Comparison of ENCODE assay signal across 8 cellular contexts in genomic region chr2:118865106-118865505, GRCh38. TPM values are rescaled to one million over a fixed set of nuclear protein-coding genes. Genes with fewer than 3 reads are reported as not detected.
DNase-seq lines count a peak whose midpoint lies in the region; ATAC-seq and TF ChIP-seq lines count a peak whose summit lies in the region.

No MANE protein-coding gene starts in this region.

- ATAC-seq in CD4-positive, alpha-beta T cell (ENCODE audit: poor library complexity), result peak; percentile 73
- ATAC-seq in GM18861 (IDR thresholded peaks at IDR 0.05; ENCODE audit: unreplicated experiment) (peak; percentile 93), HG02938 (IDR thresholded peaks at IDR 0.05; ENCODE audit: unreplicated experiment) (peak; percentile 99), WTC11 (peak; percentile 97), left ventricle myocardium superior (peak; percentile 74)
- peak; percentile 83 for ATAC-seq in stimulated activated memory B cell treated with anti-CD40 and anti-IgM and Interleukin-4, amounts not matched to agents 10 μg/mL and 1 μg/mL and 100 μg/mL, for 72 hours

- H3K27ac Mint-ChIP-seq in CD4-positive, alpha-beta T cell, result no peak overlapping the region
- H3K27ac Mint-ChIP-seq in WTC11, result no peak overlapping the region
- H3K27ac Mint-ChIP-seq in stimulated activated memory B cell treated with anti-CD40 and anti-IgM and Interleukin-4, amounts not matched to agents 10 μg/mL and 1 μg/mL and 100 μg/mL, for 72 hours, result no peak overlapping the region

- no peaks in the 10 kb centered on the region for H3K36me3 Mint-ChIP-seq in CD4-positive, alpha-beta T cell (ENCODE audit: low read depth)
- H3K36me3 Mint-ChIP-seq in WTC11, result no peaks in the 10 kb centered on the region
- no peaks in the 10 kb centered on the region for H3K36me3 Mint-ChIP-seq in stimulated activated memory B cell treated with anti-CD40 and anti-IgM and Interleukin-4, amounts not matched to agents 10 μg/mL and 1 μg/mL and 100 μg/mL, for 72 hours

- no peak overlapping the region for H3K4me3 Mint-ChIP-seq in CD4-positive, alpha-beta T cell
- H3K4me3 Mint-ChIP-seq in WTC11, result no peak overlapping the region
- H3K4me3 Mint-ChIP-seq in stimulated activated memory B cell treated with anti-CD40 and anti-IgM and Interleukin-4, amounts not matched to agents 10 μg/mL and 1 μg/mL and 100 μg/mL, for 72 hours, result no peak overlapping the region

- intact Hi-C loops in CD4-positive, alpha-beta T cell (cut with DNase I, micrococcal nuclease), result loop anchor here (2.0 to 5.0 kb wide), 3 partner anchors 642 to 833 kb away; no protein-coding TSS in a partner anchor
- intact Hi-C loops in left ventricle myocardium superior (cut with micrococcal nuclease), result no loop called here

- peaks cover 56% of the 10 kb centered on the region for H3K27me3 Mint-ChIP-seq in CD4-positive, alpha-beta T cell
- peaks cover 34% of the 10 kb centered on the region for H3K27me3 Mint-ChIP-seq in WTC11 (ENCODE audit: low read depth)
- peaks cover 45% of the 10 kb centered on the region for H3K27me3 Mint-ChIP-seq in stimulated activated memory B cell treated with anti-CD40 and anti-IgM and Interleukin-4, amounts not matched to agents 10 μg/mL and 1 μg/mL and 100 μg/mL, for 72 hours

- H3K4me1 Mint-ChIP-seq in CD4-positive, alpha-beta T cell (ENCODE audit: low read depth), result no peaks in the 10 kb centered on the region
- peaks cover 16% of the 10 kb centered on the region for H3K4me1 Mint-ChIP-seq in WTC11
- H3K4me1 Mint-ChIP-seq in stimulated activated memory B cell treated with anti-CD40 and anti-IgM and Interleukin-4, amounts not matched to agents 10 μg/mL and 1 μg/mL and 100 μg/mL, for 72 hours, result no peaks in the 10 kb centered on the region

- peaks cover 46% of the 10 kb centered on the region for H3K27me3 ChIP-seq in CD4-positive, alpha-beta T cell (ENCODE audit: control insufficient read depth, insufficient read depth, low read length)

- no peaks in the 10 kb centered on the region for H3K9me3 Mint-ChIP-seq in CD4-positive, alpha-beta T cell
- no peaks in the 10 kb centered on the region for H3K9me3 Mint-ChIP-seq in WTC11
- no peaks in the 10 kb centered on the region for H3K9me3 Mint-ChIP-seq in stimulated activated memory B cell treated with anti-CD40 and anti-IgM and Interleukin-4, amounts not matched to agents 10 μg/mL and 1 μg/mL and 100 μg/mL, for 72 hours

- DNase-seq in CD4-positive, alpha-beta T cell, result no peak
- peak; percentile 73 for DNase-seq in NCI-H1694 treated with DMSO at 0.1 percent for 48 hours (lab: John Stamatoyannopoulos, UW)
- peak; percentile 52 for DNase-seq in WTC11 (ENCODE audit: low spot score)
- no peak for DNase-seq in left ventricle myocardium superior
- DNase-seq in stimulated activated CD4-positive, alpha-beta T cell treated with anti-CD3 and anti-CD28 coated beads, Interleukin-4, amount 100 ng/mL, for 1 hour, result no peak

- peak; percentile 61 for TF ChIP-seq CTCF in CD4-positive, alpha-beta T cell (IDR thresholded peaks at IDR 0.05)
- TF ChIP-seq CTCF in WTC11 (IDR thresholded peaks at IDR 0.05), result peak; percentile 58

- POLR2A ChIA-PET in CD4-positive, alpha-beta T cell (lab: Charles Lee), result no interaction called here
- POLR2A ChIA-PET in WTC11 (lab: Charles Lee), result no interaction called here

- H3K27ac ChIP-seq in CD4-positive, alpha-beta T cell (ENCODE audit: low read depth, low read length), result no peak overlapping the region

- H3K9me3 ChIP-seq in CD4-positive, alpha-beta T cell (ENCODE audit: control insufficient read depth, low read length), result no peaks in the 10 kb centered on the region

- CTCF ChIA-PET in CD4-positive, alpha-beta T cell (lab: Charles Lee), result no interaction called here
- CTCF ChIA-PET in WTC11 (lab: Charles Lee), result interaction anchor here (0.9 to 2.8 kb wide), 6 partner anchors 9 to 818 kb away, joined by 3 to 9 read pairs (median 4); no protein-coding TSS in a partner anchor

TF ChIP-seq in WTC11, 78 proteins besides CTCF, POLR2A, EP300 and RAD21:
- no peak for TF ChIP-seq OVOL2 (CRISPR knock-in tag; IDR thresholded peaks at IDR 0.05; ENCODE audit: borderline replicate concordance)
- no peak for TF ChIP-seq AR (CRISPR knock-in tag; IDR thresholded peaks at IDR 0.05)
- no peak for TF ChIP-seq KAT7 (CRISPR knock-in tag; IDR thresholded peaks at IDR 0.05; ENCODE audit: borderline replicate concordance)
- TF ChIP-seq ELF4 (CRISPR knock-in tag; IDR thresholded peaks at IDR 0.05; ENCODE audit: low read depth), result no peak
- TF ChIP-seq NFYB (CRISPR knock-in tag; conservative IDR thresholded peaks at IDR 0.05; ENCODE audit: low read depth), result no peak
- TF ChIP-seq SOX15 (CRISPR knock-in tag; IDR thresholded peaks at IDR 0.05), result no peak
- TF ChIP-seq ETV6 (CRISPR knock-in tag; IDR thresholded peaks at IDR 0.05), result no peak
- no peak for TF ChIP-seq MLX (CRISPR knock-in tag; IDR thresholded peaks at IDR 0.05)
- TF ChIP-seq MYBL2 (CRISPR knock-in tag; IDR thresholded peaks at IDR 0.05), result no peak
- no peak for TF ChIP-seq CREB1 (CRISPR knock-in tag; IDR thresholded peaks at IDR 0.05)
- TF ChIP-seq RORB (CRISPR knock-in tag; IDR thresholded peaks at IDR 0.05), result no peak
- TF ChIP-seq E2F1 (CRISPR knock-in tag; IDR thresholded peaks at IDR 0.05), result no peak
- no peak for TF ChIP-seq HMGXB4 (CRISPR knock-in tag; IDR thresholded peaks at IDR 0.05)
TF ChIP-seq in WTC11: peak in this region for 0.

RNA-seq across cellular contexts. Expression of gene EN1, which starts 17.7 kb away (rescaled TPM):
- total RNA-seq in CD4-positive, alpha-beta T cell, result not detected
- total RNA-seq in WTC11 (2021), result not detected in 3 replicates
- not detected for total RNA-seq in left ventricle myocardium superior

Comparison
In these comparisons a context has a peak if more than half of its experiments do, and no peak if none do; other contexts are left out.
1. DNase-seq: peak in NCI-H1694 treated with DMSO at 0.1 percent for 48 hours (single experiment) and WTC11 (single experiment); none in CD4-positive, alpha-beta T cell (0 of 10), left ventricle myocardium superior (single experiment) and stimulated activated CD4-positive, alpha-beta T cell treated with anti-CD3 and anti-CD28 coated beads, Interleukin-4, amount 100 ng/mL, for 1 hour (single experiment).
2. Peak in every context shown above with its lines, with median percentiles within 50 percentile points of each other: ATAC-seq.